Comparison of ENCODE assay signal across 1 cellular context in the genomic region with DNA sequence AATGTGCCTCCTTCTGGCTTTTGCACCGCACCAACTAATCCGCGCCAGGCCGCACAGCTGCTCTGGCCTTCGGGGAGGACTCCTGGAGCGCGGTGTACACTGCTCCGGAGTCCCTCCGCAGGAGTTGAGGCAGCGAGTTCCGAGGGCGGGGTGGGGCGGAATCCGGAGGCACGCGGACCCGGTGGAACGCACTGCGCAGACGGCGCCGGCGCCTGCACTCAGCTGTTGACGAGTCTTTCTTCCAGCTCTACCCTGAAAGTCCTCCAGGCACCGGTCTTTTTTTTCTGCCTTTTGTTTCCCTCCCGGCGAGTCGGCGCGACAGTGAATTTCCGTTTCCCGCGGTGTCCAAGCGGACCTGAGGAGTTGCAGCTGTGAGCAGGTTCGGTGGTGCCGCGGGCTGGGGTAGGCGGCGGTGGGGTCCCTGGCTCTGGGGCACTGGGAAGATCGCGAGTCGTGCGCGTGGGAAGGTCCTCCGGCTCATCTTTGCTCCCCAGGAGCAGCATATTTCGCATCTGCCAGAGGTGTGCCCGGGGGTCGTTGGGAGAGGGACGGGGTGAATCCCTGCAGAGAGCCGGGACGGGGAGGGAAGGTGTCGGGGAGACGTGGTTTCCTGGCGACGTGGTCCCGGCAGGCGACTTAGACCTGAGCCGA.
TF ChIP-seq lines count a peak whose summit lies in the region.

No MANE protein-coding gene starts in this region.

TF ChIP-seq in HEK293, 187 proteins besides CTCF, POLR2A, EP300 and RAD21 (continued from another document):
- TF ChIP-seq ZNF223 (tag by site-specific recombination; IDR thresholded peaks at IDR 0.05) (no peak), ZNF426 (tag by site-specific recombination; IDR thresholded peaks at IDR 0.05) (no peak), ZNF501 (tag by site-specific recombination; IDR thresholded peaks at IDR 0.05) (peak; percentile 76), ZNF530 (tag by site-specific recombination; IDR thresholded peaks at IDR 0.05; ENCODE audit: low read depth) (no peak), ZNF629 (tag by site-specific recombination; IDR thresholded peaks at IDR 0.05) (no peak), ZNF48 (tag by site-specific recombination; IDR thresholded peaks at IDR 0.05) (no peak), KLF7 (tag by site-specific recombination; IDR thresholded peaks at IDR 0.05; ENCODE audit: borderline replicate concordance) (no peak), ZNF121 (tag by site-specific recombination; IDR thresholded peaks at IDR 0.05) (no peak), INSM2 (tag by site-specific recombination; IDR thresholded peaks at IDR 0.05) (no peak), ZNF639 (tag by site-specific recombination; IDR thresholded peaks at IDR 0.05) (no peak), ZNF610 (tag by site-specific recombination; IDR thresholded peaks at IDR 0.05; ENCODE audit: borderline replicate concordance) (no peak), ZNF433 (tag by site-specific recombination; IDR thresholded peaks at IDR 0.05; ENCODE audit: low read depth) (no peak), ZBTB44 (tag by site-specific recombination; IDR thresholded peaks at IDR 0.05) (no peak), ZBTB17 (tag by site-specific recombination; IDR thresholded peaks at IDR 0.05) (peak; percentile 93), ZNF473 (tag by site-specific recombination; IDR thresholded peaks at IDR 0.05) (no peak), ZNF394 (tag by site-specific recombination; IDR thresholded peaks at IDR 0.05; ENCODE audit: borderline replicate concordance) (peak; percentile 31; the same call in 1 of the 2 replicates), EGR2 (tag by site-specific recombination; IDR thresholded peaks at IDR 0.05; ENCODE audit: low read depth) (0 out of 2 replicates have a peak, but pooled peaks have one; percentile 27), ZNF560 (tag by site-specific recombination; IDR thresholded peaks at IDR 0.05; ENCODE audit: borderline replicate concordance) (no peak), ZBTB48 (tag by site-specific recombination; IDR thresholded peaks at IDR 0.05) (peak; percentile 35; the same call in 1 of the 2 replicates), ZNF221 (tag by site-specific recombination; IDR thresholded peaks at IDR 0.05; ENCODE audit: borderline replicate concordance) (no peak), ZBTB20 (tag by site-specific recombination; IDR thresholded peaks at IDR 0.05) (peak; percentile 69; the same call in 1 of the 2 replicates), ZNF785 (tag by site-specific recombination; IDR thresholded peaks at IDR 0.05) (no peak), SETDB1 (IDR thresholded peaks at IDR 0.05; ENCODE audit: insufficient read length, low read length) (no peak), ZNF155 (tag by site-specific recombination; IDR thresholded peaks at IDR 0.05) (no peak), ZFHX2 (tag by site-specific recombination; conservative IDR thresholded peaks at IDR 0.05) (peak; percentile 27; the same call in 1 of the 2 replicates), GLIS2 (tag by site-specific recombination; IDR thresholded peaks at IDR 0.05) (peak; percentile 60; the same call in 1 of the 2 replicates), ZNF18 (tag by site-specific recombination; IDR thresholded peaks at IDR 0.05) (no peak), ZEB2 (tag by site-specific recombination; IDR thresholded peaks at IDR 0.05) (peak; percentile 60; the same call in 1 of the 2 replicates), ZNF747 (tag by site-specific recombination; IDR thresholded peaks at IDR 0.05) (no peak), RBAK (tag by site-specific recombination; IDR thresholded peaks at IDR 0.05) (no peak), ZNF791 (tag by site-specific recombination; IDR thresholded peaks at IDR 0.05) (no peak), ZNF529 (tag by site-specific recombination; IDR thresholded peaks at IDR 0.05; ENCODE audit: insufficient replicate concordance) (no peak), SCRT2 (tag by site-specific recombination; IDR thresholded peaks at IDR 0.05) (peak; percentile 57), ZNF391 (tag by site-specific recombination; IDR thresholded peaks at IDR 0.05; ENCODE audit: borderline replicate concordance, low read depth) (no peak), ZNF555 (tag by site-specific recombination; conservative IDR thresholded peaks at IDR 0.05) (no peak), YY1 (tag by site-specific recombination; IDR thresholded peaks at IDR 0.05) (0 out of 2 replicates have a peak, but pooled peaks have one; percentile 8), KLF1 (tag by site-specific recombination; IDR thresholded peaks at IDR 0.05) (0 out of 2 replicates have a peak, but pooled peaks have one; percentile 25), SP3 (tag by site-specific recombination; IDR thresholded peaks at IDR 0.05) (no peak), ZNF510 (tag by site-specific recombination; IDR thresholded peaks at IDR 0.05; ENCODE audit: insufficient replicate concordance) (no peak)
- TF ChIP-seq, protein P1, sequence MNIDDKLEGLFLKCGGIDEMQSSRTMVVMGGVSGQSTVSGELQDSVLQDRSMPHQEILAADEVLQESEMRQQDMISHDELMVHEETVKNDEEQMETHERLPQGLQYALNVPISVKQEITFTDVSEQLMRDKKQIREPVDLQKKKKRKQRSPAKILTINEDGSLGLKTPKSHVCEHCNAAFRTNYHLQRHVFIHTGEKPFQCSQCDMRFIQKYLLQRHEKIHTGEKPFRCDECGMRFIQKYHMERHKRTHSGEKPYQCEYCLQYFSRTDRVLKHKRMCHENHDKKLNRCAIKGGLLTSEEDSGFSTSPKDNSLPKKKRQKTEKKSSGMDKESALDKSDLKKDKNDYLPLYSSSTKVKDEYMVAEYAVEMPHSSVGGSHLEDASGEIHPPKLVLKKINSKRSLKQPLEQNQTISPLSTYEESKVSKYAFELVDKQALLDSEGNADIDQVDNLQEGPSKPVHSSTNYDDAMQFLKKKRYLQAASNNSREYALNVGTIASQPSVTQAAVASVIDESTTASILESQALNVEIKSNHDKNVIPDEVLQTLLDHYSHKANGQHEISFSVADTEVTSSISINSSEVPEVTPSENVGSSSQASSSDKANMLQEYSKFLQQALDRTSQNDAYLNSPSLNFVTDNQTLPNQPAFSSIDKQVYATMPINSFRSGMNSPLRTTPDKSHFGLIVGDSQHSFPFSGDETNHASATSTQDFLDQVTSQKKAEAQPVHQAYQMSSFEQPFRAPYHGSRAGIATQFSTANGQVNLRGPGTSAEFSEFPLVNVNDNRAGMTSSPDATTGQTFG (tag by site-specific recombination; IDR thresholded peaks at IDR 0.05; ENCODE audit: borderline replicate concordance): no peak
- TF ChIP-seq, protein P2, sequence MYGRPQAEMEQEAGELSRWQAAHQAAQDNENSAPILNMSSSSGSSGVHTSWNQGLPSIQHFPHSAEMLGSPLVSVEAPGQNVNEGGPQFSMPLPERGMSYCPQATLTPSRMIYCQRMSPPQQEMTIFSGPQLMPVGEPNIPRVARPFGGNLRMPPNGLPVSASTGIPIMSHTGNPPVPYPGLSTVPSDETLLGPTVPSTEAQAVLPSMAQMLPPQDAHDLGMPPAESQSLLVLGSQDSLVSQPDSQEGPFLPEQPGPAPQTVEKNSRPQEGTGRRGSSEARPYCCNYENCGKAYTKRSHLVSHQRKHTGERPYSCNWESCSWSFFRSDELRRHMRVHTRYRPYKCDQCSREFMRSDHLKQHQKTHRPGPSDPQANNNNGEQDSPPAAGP (tag by site-specific recombination; IDR thresholded peaks at IDR 0.05): no peak
- TF ChIP-seq, protein P3, sequence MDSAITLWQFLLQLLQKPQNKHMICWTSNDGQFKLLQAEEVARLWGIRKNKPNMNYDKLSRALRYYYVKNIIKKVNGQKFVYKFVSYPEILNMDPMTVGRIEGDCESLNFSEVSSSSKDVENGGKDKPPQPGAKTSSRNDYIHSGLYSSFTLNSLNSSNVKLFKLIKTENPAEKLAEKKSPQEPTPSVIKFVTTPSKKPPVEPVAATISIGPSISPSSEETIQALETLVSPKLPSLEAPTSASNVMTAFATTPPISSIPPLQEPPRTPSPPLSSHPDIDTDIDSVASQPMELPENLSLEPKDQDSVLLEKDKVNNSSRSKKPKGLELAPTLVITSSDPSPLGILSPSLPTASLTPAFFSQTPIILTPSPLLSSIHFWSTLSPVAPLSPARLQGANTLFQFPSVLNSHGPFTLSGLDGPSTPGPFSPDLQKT (IDR thresholded peaks at IDR 0.05; ENCODE audit: borderline replicate concordance, low read depth, low read length): no peak
- TF ChIP-seq, protein P4, sequence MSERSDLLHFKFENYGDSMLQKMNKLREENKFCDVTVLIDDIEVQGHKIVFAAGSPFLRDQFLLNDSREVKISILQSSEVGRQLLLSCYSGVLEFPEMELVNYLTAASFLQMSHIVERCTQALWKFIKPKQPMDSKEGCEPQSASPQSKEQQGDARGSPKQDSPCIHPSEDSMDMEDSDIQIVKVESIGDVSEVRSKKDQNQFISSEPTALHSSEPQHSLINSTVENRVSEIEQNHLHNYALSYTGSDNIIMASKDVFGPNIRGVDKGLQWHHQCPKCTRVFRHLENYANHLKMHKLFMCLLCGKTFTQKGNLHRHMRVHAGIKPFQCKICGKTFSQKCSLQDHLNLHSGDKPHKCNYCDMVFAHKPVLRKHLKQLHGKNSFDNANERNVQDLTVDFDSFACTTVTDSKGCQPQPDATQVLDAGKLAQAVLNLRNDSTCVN (tag by site-specific recombination; optimal IDR thresholded peaks at IDR 0.05): peak; percentile 61
- TF ChIP-seq, protein P5, sequence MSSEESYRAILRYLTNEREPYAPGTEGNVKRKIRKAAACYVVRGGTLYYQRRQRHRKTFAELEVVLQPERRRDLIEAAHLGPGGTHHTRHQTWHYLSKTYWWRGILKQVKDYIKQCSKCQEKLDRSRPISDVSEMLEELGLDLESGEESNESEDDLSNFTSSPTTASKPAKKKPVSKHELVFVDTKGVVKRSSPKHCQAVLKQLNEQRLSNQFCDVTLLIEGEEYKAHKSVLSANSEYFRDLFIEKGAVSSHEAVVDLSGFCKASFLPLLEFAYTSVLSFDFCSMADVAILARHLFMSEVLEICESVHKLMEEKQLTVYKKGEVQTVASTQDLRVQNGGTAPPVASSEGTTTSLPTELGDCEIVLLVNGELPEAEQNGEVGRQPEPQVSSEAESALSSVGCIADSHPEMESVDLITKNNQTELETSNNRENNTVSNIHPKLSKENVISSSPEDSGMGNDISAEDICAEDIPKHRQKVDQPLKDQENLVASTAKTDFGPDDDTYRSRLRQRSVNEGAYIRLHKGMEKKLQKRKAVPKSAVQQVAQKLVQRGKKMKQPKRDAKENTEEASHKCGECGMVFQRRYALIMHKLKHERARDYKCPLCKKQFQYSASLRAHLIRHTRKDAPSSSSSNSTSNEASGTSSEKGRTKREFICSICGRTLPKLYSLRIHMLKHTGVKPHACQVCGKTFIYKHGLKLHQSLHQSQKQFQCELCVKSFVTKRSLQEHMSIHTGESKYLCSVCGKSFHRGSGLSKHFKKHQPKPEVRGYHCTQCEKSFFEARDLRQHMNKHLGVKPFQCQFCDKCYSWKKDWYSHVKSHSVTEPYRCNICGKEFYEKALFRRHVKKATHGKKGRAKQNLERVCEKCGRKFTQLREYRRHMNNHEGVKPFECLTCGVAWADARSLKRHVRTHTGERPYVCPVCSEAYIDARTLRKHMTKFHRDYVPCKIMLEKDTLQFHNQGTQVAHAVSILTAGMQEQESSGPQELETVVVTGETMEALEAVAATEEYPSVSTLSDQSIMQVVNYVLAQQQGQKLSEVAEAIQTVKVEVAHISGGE (tag by site-specific recombination; conservative IDR thresholded peaks at IDR 0.05; ENCODE audit: low read depth): peak; percentile 96
